8 cellular contexts compared by ENCODE assay signal in genomic region chr3:19945405-19946290, GRCh38. TPM values are rescaled to one million over a fixed set of nuclear protein-coding genes. Genes with fewer than 3 reads are reported as not detected.
DNase-seq lines count a peak whose midpoint lies in the region; ATAC-seq and TF ChIP-seq lines count a peak whose summit lies in the region.

No MANE protein-coding gene starts in this region.

- H3K4me3 ChIP-seq in WERI-Rb-1 (ENCODE audit: low read depth, low read length): no peak overlapping the region
- H3K4me3 ChIP-seq in right cardiac atrium (ENCODE audit: low read length): peak overlapping the region; percentile 64

- DNase-seq in activated CD4-positive, alpha-beta T cell treated with anti-CD3 and anti-CD28 coated beads, Interleukin-2, amount 10 ng/mL, durations not matched to agents 24 days and 14 days: peak; percentile 63
- no peak for DNase-seq in activated CD4-positive, alpha-beta T cell treated with anti-CD3 and anti-CD28 coated beads, Interleukin-2, amount 50 U/mL, for 4 hours
- DNase-seq in WERI-Rb-1 (no peak), right cardiac atrium (no peak), hepatic stellate cell (ENCODE audit: low spot score) (no peak), EL (no peak)
- DNase-seq in stimulated activated effector memory CD8-positive, alpha-beta T cell treated with anti-CD3 and anti-CD28 coated beads, Interleukin-12 subunit alpha, Interleukin-12 subunit beta, amount 100 ng/mL, for 72 hours (ENCODE audit: low spot score in 2 of 2): no peak

- peaks cover 23% of the 10 kb centered on the region for H3K4me1 Mint-ChIP-seq in activated CD4-positive, alpha-beta T cell treated with anti-CD3 and anti-CD28 coated beads, Interleukin-2, amount 10 ng/mL, durations not matched to agents 24 days and 14 days
- peaks cover 32% of the 10 kb centered on the region for H3K4me1 Mint-ChIP-seq in stimulated activated effector memory CD8-positive, alpha-beta T cell treated with anti-CD3 and anti-CD28 coated beads, Interleukin-12 subunit alpha, Interleukin-12 subunit beta, amount 100 ng/mL, for 72 hours

- no peaks in the 10 kb centered on the region for H3K4me1 ChIP-seq in right cardiac atrium (ENCODE audit: control insufficient read depth, insufficient read depth, low read length)

- H3K4me3 Mint-ChIP-seq in activated CD4-positive, alpha-beta T cell treated with anti-CD3 and anti-CD28 coated beads, Interleukin-2, amount 10 ng/mL, durations not matched to agents 24 days and 14 days: peak overlapping the region; percentile 95
- H3K4me3 Mint-ChIP-seq in stimulated activated effector memory CD8-positive, alpha-beta T cell treated with anti-CD3 and anti-CD28 coated beads, Interleukin-12 subunit alpha, Interleukin-12 subunit beta, amount 100 ng/mL, for 72 hours: peak overlapping the region; percentile 97

- peaks cover 3% of the 10 kb centered on the region for H3K27me3 Mint-ChIP-seq in activated CD4-positive, alpha-beta T cell treated with anti-CD3 and anti-CD28 coated beads, Interleukin-2, amount 10 ng/mL, durations not matched to agents 24 days and 14 days

- peak overlapping the region; percentile 89; the same call in 1 of the 2 replicates for H3K27ac ChIP-seq in WERI-Rb-1
- no peak overlapping the region for H3K27ac ChIP-seq in right cardiac atrium (ENCODE audit: low read length)

- intact Hi-C loops in activated CD4-positive, alpha-beta T cell treated with anti-CD3 and anti-CD28 coated beads, Interleukin-2, amount 10 ng/mL, durations not matched to agents 24 days and 14 days (cut with micrococcal nuclease): loop anchor here (2.0 to 5.0 kb wide), 2 partner anchors 61 to 157 kb away; no protein-coding TSS in a partner anchor
- intact Hi-C loops in right cardiac atrium (cut with DNase I): loop anchor here in 2 of 4 donors (5.0 to 10.0 kb wide), 2 partner anchors 97 to 239 kb away; partner anchors contain the start of genes SGO1 (in 2 of the 2) and KAT2B (in 1 of the 2)

- H3K27ac Mint-ChIP-seq in activated CD4-positive, alpha-beta T cell treated with anti-CD3 and anti-CD28 coated beads, Interleukin-2, amount 10 ng/mL, durations not matched to agents 24 days and 14 days: peak overlapping the region; percentile 99
- H3K27ac Mint-ChIP-seq in stimulated activated effector memory CD8-positive, alpha-beta T cell treated with anti-CD3 and anti-CD28 coated beads, Interleukin-12 subunit alpha, Interleukin-12 subunit beta, amount 100 ng/mL, for 72 hours: peak overlapping the region; percentile 99

- no peak for TF ChIP-seq CTCF in WERI-Rb-1 (IDR thresholded peaks at IDR 0.05; ENCODE audit: low read depth, low read length)

- H3K9me3 Mint-ChIP-seq in activated CD4-positive, alpha-beta T cell treated with anti-CD3 and anti-CD28 coated beads, Interleukin-2, amount 10 ng/mL, durations not matched to agents 24 days and 14 days: peaks cover 8% of the 10 kb centered on the region
- H3K9me3 Mint-ChIP-seq in stimulated activated effector memory CD8-positive, alpha-beta T cell treated with anti-CD3 and anti-CD28 coated beads, Interleukin-12 subunit alpha, Interleukin-12 subunit beta, amount 100 ng/mL, for 72 hours: no peaks in the 10 kb centered on the region

- H3K36me3 Mint-ChIP-seq in activated CD4-positive, alpha-beta T cell treated with anti-CD3 and anti-CD28 coated beads, Interleukin-2, amount 10 ng/mL, durations not matched to agents 24 days and 14 days (ENCODE audit: low read depth): peaks cover 16% of the 10 kb centered on the region
- H3K36me3 Mint-ChIP-seq in stimulated activated effector memory CD8-positive, alpha-beta T cell treated with anti-CD3 and anti-CD28 coated beads, Interleukin-12 subunit alpha, Interleukin-12 subunit beta, amount 100 ng/mL, for 72 hours: peaks cover 41% of the 10 kb centered on the region

- H3K9me3 ChIP-seq in WERI-Rb-1 (ENCODE audit: severe bottlenecking) (no peaks in the 10 kb centered on the region), right cardiac atrium (ENCODE audit: control insufficient read depth, low read length) (no peaks in the 10 kb centered on the region)

- no peak for ATAC-seq in right cardiac atrium
- ATAC-seq in stimulated activated effector memory CD8-positive, alpha-beta T cell treated with anti-CD3 and anti-CD28 coated beads, Interleukin-12 subunit alpha, Interleukin-12 subunit beta, amount 100 ng/mL, for 72 hours: no peak
- no peak for ATAC-seq in HG03342 (IDR thresholded peaks at IDR 0.05; ENCODE audit: unreplicated experiment)

- peaks cover 12% of the 10 kb centered on the region for H3K36me3 ChIP-seq in WERI-Rb-1

- H3K27me3 ChIP-seq in WERI-Rb-1 (ENCODE audit: insufficient read depth, low read depth, severe bottlenecking) (no peaks in the 10 kb centered on the region), right cardiac atrium (ENCODE audit: control insufficient read depth, insufficient read depth) (no peaks in the 10 kb centered on the region)

- WGBS in right cardiac atrium: 87% methylated on average over 18 of the region's 18 CpGs

RNA-seq across cellular contexts. Expression of gene RAB5A, which starts 1.2 kb away (rescaled TPM):
- total RNA-seq in activated CD4-positive, alpha-beta T cell treated with anti-CD3 and anti-CD28 coated beads, Interleukin-2, amount 10 ng/mL, durations not matched to agents 24 days and 14 days: 58.7 and 60.5 TPM in 2 replicates
- total RNA-seq in right cardiac atrium: 10 to 100 TPM; 45.2 to 71.3 (median 47.9) TPM
- 32.5 TPM for polyA plus RNA-seq in right cardiac atrium

RNA-seq across cellular contexts. Expression of gene EFHB, which starts 11.6 kb away (rescaled TPM):
- total RNA-seq in activated CD4-positive, alpha-beta T cell treated with anti-CD3 and anti-CD28 coated beads, Interleukin-2, amount 10 ng/mL, durations not matched to agents 24 days and 14 days: 0.44 and 0.85 TPM in 2 replicates
- total RNA-seq in right cardiac atrium: 1 to 10 TPM in 1 of 4 donors, under 1 TPM in 2, not detected in 1; 0.26 to 1.4 (median 0.50) TPM
- polyA plus RNA-seq in right cardiac atrium: 2.2 TPM
